Comparison of ENCODE assay signal across 23 cellular contexts in the genomic region with DNA sequence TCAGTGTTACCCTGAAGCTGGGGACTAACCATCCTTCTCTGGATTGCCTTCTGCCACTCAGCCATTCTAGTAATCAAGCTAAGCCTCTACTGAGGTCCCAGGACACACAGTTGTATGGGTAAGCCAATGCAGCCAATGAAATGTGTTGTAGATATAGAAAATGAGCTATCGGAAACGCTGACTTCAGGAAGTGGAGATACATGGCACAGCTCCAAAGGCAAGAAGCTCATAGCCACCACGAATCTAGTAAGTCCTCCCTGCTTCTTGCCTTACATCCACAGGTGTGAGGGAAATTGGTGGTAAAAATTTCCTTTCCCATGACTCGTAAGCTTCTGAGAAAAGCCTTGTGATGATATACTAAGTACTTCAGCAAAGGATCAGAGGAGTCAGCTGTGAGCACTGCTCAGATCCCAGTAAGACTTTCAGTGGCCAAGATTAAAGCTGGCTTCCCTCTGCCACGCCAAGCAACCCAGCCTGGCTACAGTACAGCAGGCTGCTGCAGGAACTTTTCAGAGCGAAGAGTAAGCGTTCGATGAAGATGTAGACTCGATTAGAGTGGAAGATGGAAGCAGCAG.
DNase-seq lines count a peak whose midpoint lies in the region; ATAC-seq, FAIRE-seq and TF ChIP-seq lines count a peak whose summit lies in the region.
"Had no signal": no experiment of that assay in that cellular context is flagged by ENCODE, and none has a peak within 500 bp of the region (broad histone marks: within the 10 kb centered on the region; RNA-seq: fewer than 3 reads in every experiment).

No MANE protein-coding gene starts in this region.

- H3K36me3 ChIP-seq in DND-41 (ENCODE audit: insufficient read depth, low read length) = no peaks in the 10 kb centered on the region
- H3K36me3 ChIP-seq in K562 (ENCODE audit: control insufficient read depth, insufficient read depth, low read length) = no peaks in the 10 kb centered on the region
- H3K36me3 ChIP-seq in hepatocyte (replicated peaks; ENCODE audit: insufficient read depth, low read depth) = no peaks in the 10 kb centered on the region

- H3K4me3 ChIP-seq in DND-41 (ENCODE audit: low read depth in 1 of 2, low read length in 2 of 2) (peak overlapping the region in 1 of 2 experiments; percentile 24; a peak in 2 of 4 replicates), K562 (no peak overlapping the region), hepatocyte (no peak overlapping the region)
- H3K4me3 ChIP-seq: GM12878 had no signal

- peaks cover 26% of the 10 kb centered on the region for H3K4me1 ChIP-seq in DND-41 (ENCODE audit: insufficient read depth, low read length)
- peaks cover 0 to 6% of the 10 kb centered on the region in 2 experiments; a peak in 1 of 5 replicates for H3K4me1 ChIP-seq in K562 (replicated peaks in 1 of 2; ENCODE audit: control insufficient read depth in 2 of 2, insufficient read depth in 2 of 2, low read length in 2 of 2)
- H3K4me1 ChIP-seq in hepatocyte (ENCODE audit: insufficient read depth) = no peaks in the 10 kb centered on the region

- TF ChIP-seq EP300 in K562 (IDR thresholded peaks at IDR 0.05; ENCODE audit: low read length) = no peak

- no TSS peak for BruUV-seq in K562 (replicated peaks; lab: Mats Ljungman, UMichigan)

- ATAC-seq in DND-41 (ENCODE audit: insufficient read depth, low read depth) (peak; percentile 86), K562 (no peak)
- ATAC-seq: GM12878, HepG2, Panc1 had no signal

- TF ChIP-seq POLR2A in K562 (conservative IDR thresholded peaks at IDR 0.05) (no peak), GM12892 (IDR thresholded peaks at IDR 0.05; ENCODE audit: low read depth, low read length) (no peak)

- H3K9me2 ChIP-seq in hepatocyte (replicated peaks; ENCODE audit: insufficient read depth) = no peaks in the 10 kb centered on the region

- DNase-seq in DND-41 (peak; percentile 57), NCI-H82 (lab: John Stamatoyannopoulos, UW) (peak; percentile 70), K562 (ENCODE audit: extremely low read depth in 1 of 4, low spot score in 3 of 4) (no peak), myocyte (ENCODE audit: low read depth) (peak; percentile 35), hepatocyte (ENCODE audit: low spot score) (no peak), GM12892 (ENCODE audit: insufficient read length) (no peak), foreskin melanocyte (no peak), superior temporal gyrus (ENCODE audit: extremely low spot score) (no peak)
- DNase-seq: CD4-positive, CD25-positive, alpha-beta regulatory T cell; DMS79; H7; HFFc6; KG1; NCI-H1092 treated with DMSO at 0.1 percent for 48 hours; NCI-H1436 treated with DMSO at 0.1 percent for 48 hours; NCI-H1930; NCI-H510A; SIG-M5 had no signal

- H3K9me3 ChIP-seq in DND-41 (ENCODE audit: insufficient read depth, low read length, severe bottlenecking) (no peaks in the 10 kb centered on the region), K562 (replicated peaks; ENCODE audit: control insufficient read depth, insufficient read depth, low read depth, low read length) (no peaks in the 10 kb centered on the region), hepatocyte (ENCODE audit: low read depth) (no peaks in the 10 kb centered on the region)

- TF ChIP-seq CTCF in DND-41 (IDR thresholded peaks at IDR 0.05; ENCODE audit: borderline replicate concordance, extremely low read depth, low read length, poor library complexity, severe bottlenecking) = no peak
- TF ChIP-seq CTCF in K562 (IDR thresholded peaks at IDR 0.05 in 2 of 3, conservative IDR thresholded peaks at IDR 0.05 in 1 of 3; ENCODE audit: insufficient read depth in 2 of 3, low read depth in 1 of 3, low read length in 3 of 3) = no peak
- TF ChIP-seq CTCF in hepatocyte (IDR thresholded peaks at IDR 0.05; ENCODE audit: poor library complexity) = no peak

- H3K27me3 ChIP-seq in DND-41 (ENCODE audit: insufficient read depth, low read length, poor library complexity) = no peaks in the 10 kb centered on the region
- no peaks in the 10 kb centered on the region for H3K27me3 ChIP-seq in K562 (ENCODE audit: control insufficient read depth in 2 of 2, insufficient read depth in 2 of 2, low read length in 2 of 2)
- no peaks in the 10 kb centered on the region for H3K27me3 ChIP-seq in hepatocyte

- H3K4me2 ChIP-seq in DND-41 (ENCODE audit: insufficient read depth, low read length) (peak overlapping the region; percentile 55), K562 (ENCODE audit: insufficient read depth, low read length) (no peak overlapping the region), hepatocyte (no peak overlapping the region)

- in situ Hi-C loops in K562 (cut with MboI) = no loop called here

- H4K20me1 ChIP-seq in DND-41 (ENCODE audit: insufficient read depth, low read length) (peaks cover 2% of the 10 kb centered on the region; the same call in 1 of the 2 replicates), K562 (replicated peaks; ENCODE audit: control insufficient read depth, insufficient read depth, low read length) (0 out of 2 replicates have a peak, but pooled peaks cover 6% of the 10 kb centered on the region), hepatocyte (ENCODE audit: insufficient read depth, poor library complexity, severe bottlenecking) (no peaks in the 10 kb centered on the region)

- H3K9ac ChIP-seq in DND-41 (ENCODE audit: low read depth, low read length) = 0 out of 2 replicates have a peak overlapping the region, but pooled peaks have one; percentile 3
- no peak overlapping the region for H3K9ac ChIP-seq in K562 (ENCODE audit: insufficient read depth in 1 of 2, low read depth in 2 of 2, low read length in 2 of 2)

- peak; percentile 37 for FAIRE-seq in K562 (lab: Jason Lieb, UNC)
- FAIRE-seq in GM12892 (lab: Jason Lieb, UNC) = no peak
- FAIRE-seq: A204.1, GM12878, HepG2 had no signal

- intact Hi-C loops in K562 (cut with micrococcal nuclease) = no loop called here

- POLR2A ChIA-PET in K562 (lab: Yijun Ruan, JAX) = interaction anchor here (0.6 kb wide), 1 partner anchor 71 kb away, joined by 3 read pairs; no protein-coding TSS in a partner anchor

- H3K27ac ChIP-seq in DND-41 (ENCODE audit: low read length) (peak overlapping the region; percentile 20), K562 (ENCODE audit: extremely low read depth, low read depth, low read length) (no peak overlapping the region), hepatocyte (no peak overlapping the region)
- H3K27ac ChIP-seq: HL-60 had no signal

- 50% methylated on average over 9 of the region's 9 CpGs for WGBS in K562 (ENCODE audit: insufficient coverage, low coverage, missing lambda C conversion rate)
- WGBS in hepatocyte (ENCODE audit: low lambda C conversion rate, missing lambda C conversion rate) = 90% methylated on average over 9 of the region's 9 CpGs

- H3K9me1 ChIP-seq in K562 (ENCODE audit: control insufficient read depth, insufficient read depth, low read length) = no peaks in the 10 kb centered on the region

- 0 out of 2 replicates have a peak overlapping the region, but pooled peaks have one; percentile 6 for H2AFZ ChIP-seq in DND-41 (ENCODE audit: low read depth, low read length)
- H2AFZ ChIP-seq in K562 (ENCODE audit: low read depth, low read length) = no peak overlapping the region
- no peak overlapping the region for H2AFZ ChIP-seq in hepatocyte

- H3K79me2 ChIP-seq in DND-41 (ENCODE audit: insufficient read depth, low read length) (no peaks in the 10 kb centered on the region), K562 (ENCODE audit: control insufficient read depth, insufficient read depth, low read length) (no peaks in the 10 kb centered on the region), hepatocyte (no peaks in the 10 kb centered on the region)

- CTCF ChIA-PET in K562 (lab: Yijun Ruan, JAX; ENCODE audit: low intra/inter-chr PET ratio) = no interaction called here

- TF ChIP-seq RAD21 in K562 (CRISPR knock-in tag; conservative IDR thresholded peaks at IDR 0.05 in 1 of 2, IDR thresholded peaks at IDR 0.05 in 1 of 2) = no peak

TF ChIP-seq in K562, 482 proteins besides CTCF, POLR2A, EP300 and RAD21:
- no peak for TF ChIP-seq ETS1 (conservative IDR thresholded peaks at IDR 0.05; ENCODE audit: control insufficient read depth, low read depth, low read length)
- no peak for TF ChIP-seq ZNF263 (CRISPR knock-in tag; IDR thresholded peaks at IDR 0.05; ENCODE audit: borderline replicate concordance)
- no peak for TF ChIP-seq NELFE (IDR thresholded peaks at IDR 0.05; ENCODE audit: insufficient read depth, insufficient read length)
- TF ChIP-seq MXD1 (CRISPR knock-in tag; IDR thresholded peaks at IDR 0.05; ENCODE audit: borderline replicate concordance, poor library complexity, severe bottlenecking) = no peak
- TF ChIP-seq SMARCE1 (IDR thresholded peaks at IDR 0.05) = no peak
- TF ChIP-seq TGIF2 (CRISPR knock-in tag; IDR thresholded peaks at IDR 0.05) = no peak
- no peak for TF ChIP-seq ZBTB7A (IDR thresholded peaks at IDR 0.05; ENCODE audit: borderline replicate concordance, control insufficient read depth, low read depth, low read length)
- no peak for TF ChIP-seq DIDO1 (tag; IDR thresholded peaks at IDR 0.05; ENCODE audit: low read depth)
- TF ChIP-seq ZNF224 (CRISPR knock-in tag; IDR thresholded peaks at IDR 0.05) = no peak
- TF ChIP-seq, protein P1, sequence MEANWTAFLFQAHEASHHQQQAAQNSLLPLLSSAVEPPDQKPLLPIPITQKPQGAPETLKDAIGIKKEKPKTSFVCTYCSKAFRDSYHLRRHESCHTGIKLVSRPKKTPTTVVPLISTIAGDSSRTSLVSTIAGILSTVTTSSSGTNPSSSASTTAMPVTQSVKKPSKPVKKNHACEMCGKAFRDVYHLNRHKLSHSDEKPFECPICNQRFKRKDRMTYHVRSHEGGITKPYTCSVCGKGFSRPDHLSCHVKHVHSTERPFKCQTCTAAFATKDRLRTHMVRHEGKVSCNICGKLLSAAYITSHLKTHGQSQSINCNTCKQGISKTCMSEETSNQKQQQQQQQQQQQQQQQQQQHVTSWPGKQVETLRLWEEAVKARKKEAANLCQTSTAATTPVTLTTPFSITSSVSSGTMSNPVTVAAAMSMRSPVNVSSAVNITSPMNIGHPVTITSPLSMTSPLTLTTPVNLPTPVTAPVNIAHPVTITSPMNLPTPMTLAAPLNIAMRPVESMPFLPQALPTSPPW (CRISPR knock-in tag; IDR thresholded peaks at IDR 0.05) = no peak

Comparison
In these comparisons a context has a peak if more than half of its experiments do, and no peak if none do; other contexts are left out.
1. DNase-seq: peak in DND-41 (single experiment), NCI-H82 (single experiment) and myocyte (single experiment); none in K562 (0 of 4), hepatocyte (single experiment), GM12892 (single experiment), foreskin melanocyte (single experiment) and superior temporal gyrus (single experiment).